Comparison of ENCODE assay signal across 16 cellular contexts in genomic region chr18:7417742-7418141, GRCh38.
DNase-seq lines count a peak whose midpoint lies in the region; ATAC-seq and TF ChIP-seq lines count a peak whose summit lies in the region.
"Had no signal": no experiment of that assay in that cellular context is flagged by ENCODE, and none has a peak within 500 bp of the region (broad histone marks: within the 10 kb centered on the region; RNA-seq: fewer than 3 reads in every experiment).

No MANE protein-coding gene starts in this region.

- H3K4me2 ChIP-seq in smooth muscle cell = peak overlapping the region; percentile 41

- H3K4me3 ChIP-seq in fibroblast of villous mesenchyme (ENCODE audit: low read depth, low read length) = no peak overlapping the region
- H3K4me3 ChIP-seq in smooth muscle cell = no peak overlapping the region
- H3K4me3 ChIP-seq: right atrium auricular region, thyroid gland had no signal

- H2AFZ ChIP-seq in smooth muscle cell (ENCODE audit: low read depth) = no peak overlapping the region

- H3K27ac ChIP-seq in smooth muscle cell (ENCODE audit: low read depth) = peak overlapping the region; percentile 92
- H3K27ac ChIP-seq: right atrium auricular region, thyroid gland had no signal

- H3K36me3 ChIP-seq in smooth muscle cell (ENCODE audit: low read depth) = no peaks in the 10 kb centered on the region
- H3K36me3 ChIP-seq: right atrium auricular region, thyroid gland had no signal

- 11% methylated on average over 4 of the region's 4 CpGs for WGBS in smooth muscle cell (ENCODE audit: low lambda C conversion rate)

- H3K9me3 ChIP-seq in smooth muscle cell (replicated peaks; ENCODE audit: low read depth) = no peaks in the 10 kb centered on the region
- H3K9me3 ChIP-seq: right atrium auricular region, thyroid gland had no signal

- H3F3A ChIP-seq in smooth muscle cell (ENCODE audit: low read depth) = no peaks in the 10 kb centered on the region

- no peaks in the 10 kb centered on the region for H3K27me3 ChIP-seq in smooth muscle cell (ENCODE audit: low read depth)
- H3K27me3 ChIP-seq: right atrium auricular region, thyroid gland had no signal

- H3K79me2 ChIP-seq in smooth muscle cell (ENCODE audit: low read depth) = no peaks in the 10 kb centered on the region

- TF ChIP-seq CTCF in fibroblast of villous mesenchyme (IDR thresholded peaks at IDR 0.05; ENCODE audit: insufficient read depth, low read depth, low read length) (no peak), smooth muscle cell (IDR thresholded peaks at IDR 0.05; ENCODE audit: borderline replicate concordance, insufficient read depth, poor library complexity, severe bottlenecking) (no peak)

- no peaks in the 10 kb centered on the region for H4K20me1 ChIP-seq in smooth muscle cell (ENCODE audit: low read depth)

- DNase-seq in H4 (ENCODE audit: low spot score) (peak; percentile 52), T1000 (lab: John Stamatoyannopoulos, UW) (peak; percentile 24), fibroblast of villous mesenchyme (ENCODE audit: low read depth) (peak; percentile 57), smooth muscle cell (lab: John Stamatoyannopoulos, UW; ENCODE audit: unreplicated experiment) (no peak), NCI-H1092 treated with DMSO at 0.1 percent for 48 hours (lab: John Stamatoyannopoulos, UW) (no peak), NK-92 (lab: John Stamatoyannopoulos, UW; ENCODE audit: unreplicated experiment) (no peak)
- DNase-seq: activated naive CD4-positive, alpha-beta T cell treated with Interleukin-2 at 50 U/mL for 16 hours; CD4-positive, alpha-beta T cell; central memory CD4-positive, alpha-beta T cell; GDM1; naive thymus-derived CD8-positive, alpha-beta T cell; stimulated activated CD8-positive, alpha-beta memory T cell treated with anti-CD3 and anti-CD28 coated beads, Interleukin-4, amount 100 ng/mL, for 48 hours; thyroid gland had no signal

- ATAC-seq in HG02763 (IDR thresholded peaks at IDR 0.05; ENCODE audit: unreplicated experiment) = no peak
- ATAC-seq: HepG2; naive thymus-derived CD8-positive, alpha-beta T cell had no signal

- H3K4me1 ChIP-seq in smooth muscle cell (ENCODE audit: low read depth) = peaks cover 22% of the 10 kb centered on the region
- H3K4me1 ChIP-seq: thyroid gland had no signal

- H3K9ac ChIP-seq in smooth muscle cell (ENCODE audit: low read depth) = peak overlapping the region; percentile 65

Comparison
In these comparisons a context has a peak if more than half of its experiments do, and no peak if none do; other contexts are left out.
1. DNase-seq: peak in H4 (single experiment), T1000 (single experiment) and fibroblast of villous mesenchyme (single experiment); none in smooth muscle cell (single experiment), NCI-H1092 treated with DMSO at 0.1 percent for 48 hours (single experiment) and NK-92 (single experiment).